In genomic region chr1:30041741-30042437, GRCh38 we compare ENCODE assay signal across 21 cellular contexts.
DNase-seq lines count a peak whose midpoint lies in the region; ATAC-seq and TF ChIP-seq lines count a peak whose summit lies in the region.
"Had no signal": no experiment of that assay in that cellular context is flagged by ENCODE, and none has a peak within 500 bp of the region (broad histone marks: within the 10 kb centered on the region; RNA-seq: fewer than 3 reads in every experiment).

No MANE protein-coding gene starts in this region.

- no peak overlapping the region for H2AFZ ChIP-seq in neuronal stem cell (ENCODE audit: low read length)

- intact Hi-C loops in colonic mucosa (cut with DNase I), result no loop called here
- intact Hi-C loops in vagina (cut with DNase I), result no loop called here
- intact Hi-C loops in gastrocnemius medialis (cut with DNase I; ENCODE audit: low total_unique reads), result no loop called here

- H2BK5ac ChIP-seq in neuronal stem cell (ENCODE audit: low read length), result no peak overlapping the region

- no peaks in the 10 kb centered on the region for H3K79me1 ChIP-seq in neuronal stem cell (ENCODE audit: low read depth, low read length)

- in situ Hi-C loops in gastrocnemius medialis (cut with MboI; ENCODE audit: low sequenced_read_pairs in 4 of 4), result no loop called here

- no peak for ATAC-seq in gastrocnemius medialis
- ATAC-seq: HCT116, PC-3 had no signal

- H2BK15ac ChIP-seq in neuronal stem cell (ENCODE audit: low read length), result no peak overlapping the region

- H2BK120ac ChIP-seq in neuronal stem cell (ENCODE audit: low read depth, low read length), result no peak overlapping the region

- H3K9me3 ChIP-seq in colonic mucosa (no peaks in the 10 kb centered on the region), neuronal stem cell (replicated peaks in 1 of 2; ENCODE audit: control insufficient read depth in 2 of 2, insufficient read depth in 1 of 2, low read depth in 1 of 2, low read length in 2 of 2) (peaks cover 0 to 2% of the 10 kb centered on the region in 2 donors), vagina (no peaks in the 10 kb centered on the region), tibial nerve (peaks cover 0 to 22% (median 0%) of the 10 kb centered on the region in 4 donors), gastrocnemius medialis (no peaks in the 10 kb centered on the region)

- DNase-seq in colonic mucosa, result peak; percentile 10
- no peak for DNase-seq in immature natural killer cell
- no peak for DNase-seq in neuronal stem cell (ENCODE audit: low spot score)
- peak; percentile 49 to 58 for DNase-seq in vagina (ENCODE audit: extremely low spot score in 2 of 2)
- no peak for DNase-seq in tibial nerve (ENCODE audit: low spot score in 2 of 2)
- no peak for DNase-seq in HuH-7.5 (ENCODE audit: low spot score)
- DNase-seq in gastrocnemius medialis, result no peak
- DNase-seq: C1 segment of cervical spinal cord; CD4-positive, alpha-beta memory T cell; COR-L47; NCI-H1048; NCI-H1417; NCI-H1694; NCI-H2029 treated with DMSO at 0.1 percent for 48 hours; NCI-H446 treated with DMSO at 0.1 percent for 48 hours; NCI-H526; NCI-H82; NK-92 treated with Interleukin-12 subunit alpha and Interleukin-12 subunit beta, amount 100 ng/mL, for 24 hours; PC-3 had no signal

- TF ChIP-seq CTCF in colonic mucosa (IDR thresholded peaks at IDR 0.05), result no peak
- no peak for TF ChIP-seq CTCF in vagina (IDR thresholded peaks at IDR 0.05)
- no peak for TF ChIP-seq CTCF in tibial nerve (IDR thresholded peaks at IDR 0.05)
- TF ChIP-seq CTCF in gastrocnemius medialis (IDR thresholded peaks at IDR 0.05 in 4 of 5, conservative IDR thresholded peaks at IDR 0.05 in 1 of 5), result no peak

- H3K4me3 Mint-ChIP-seq in immature natural killer cell, result peak overlapping the region; percentile 13 to 71 (median 26)
- H3K4me3 Mint-ChIP-seq: CD4-positive, alpha-beta memory T cell had no signal

- H3K4me3 ChIP-seq in colonic mucosa (no peak overlapping the region), neuronal stem cell (ENCODE audit: low read length in 2 of 2) (no peak overlapping the region), vagina (no peak overlapping the region), tibial nerve (no peak overlapping the region), gastrocnemius medialis (no peak overlapping the region)

- no peaks in the 10 kb centered on the region for H3K4me1 ChIP-seq in colonic mucosa
- H3K4me1 ChIP-seq in neuronal stem cell (ENCODE audit: control insufficient read depth in 2 of 2, insufficient read depth in 1 of 2, low read depth in 1 of 2, low read length in 2 of 2), result no peaks in the 10 kb centered on the region
- H3K4me1 ChIP-seq in vagina, result no peaks in the 10 kb centered on the region
- no peaks in the 10 kb centered on the region for H3K4me1 ChIP-seq in tibial nerve
- no peaks in the 10 kb centered on the region for H3K4me1 ChIP-seq in gastrocnemius medialis

- H3K4ac ChIP-seq in neuronal stem cell (ENCODE audit: low read length), result no peak overlapping the region

- no CpG with 5 or more reads among the region's 8 CpGs for WGBS in neuronal stem cell (ENCODE audit: extremely low coverage in 2 of 2, insufficient read length in 2 of 2, insufficient replicate concordance in 1 of 2), 2 donors
- WGBS in tibial nerve, 2 donors, result 86 to 94% methylated on average over 4 to 8 of the region's 8 CpGs

- TF ChIP-seq EP300 in tibial nerve (IDR thresholded peaks at IDR 0.05), result no peak

- H3K18ac ChIP-seq in neuronal stem cell (ENCODE audit: low read length), result peak overlapping the region; percentile 16

- no peak overlapping the region for H4K8ac ChIP-seq in neuronal stem cell (ENCODE audit: low read depth, low read length)

- no peak for TF ChIP-seq POLR2A in vagina (IDR thresholded peaks at IDR 0.05)
- TF ChIP-seq POLR2A in tibial nerve (IDR thresholded peaks at IDR 0.05), result no peak
- no peak for TF ChIP-seq POLR2A in gastrocnemius medialis (IDR thresholded peaks at IDR 0.05)

- H3K23ac ChIP-seq in neuronal stem cell (ENCODE audit: low read depth, low read length, poor library complexity), result no peak overlapping the region

- H3K4me1 Mint-ChIP-seq in immature natural killer cell, result peaks cover 35 to 40% of the 10 kb centered on the region in 2 donors

- H3K36me3 Mint-ChIP-seq in immature natural killer cell, result no peaks in the 10 kb centered on the region
- H3K36me3 Mint-ChIP-seq: CD4-positive, alpha-beta memory T cell had no signal

- H3K9ac ChIP-seq in colonic mucosa (ENCODE audit: low read depth in 2 of 2, low read length in 2 of 2) (no peak overlapping the region), neuronal stem cell (ENCODE audit: low read depth, low read length, poor library complexity) (peak overlapping the region; percentile 25)

- H3K9me3 Mint-ChIP-seq in immature natural killer cell, result no peaks in the 10 kb centered on the region
- H3K9me3 Mint-ChIP-seq: CD4-positive, alpha-beta memory T cell had no signal

- peaks cover 4 to 8% (median 7%) of the 10 kb centered on the region in 3 donors for H3K27me3 Mint-ChIP-seq in immature natural killer cell (ENCODE audit: low read depth in 3 of 3)

- no peaks in the 10 kb centered on the region for H3K36me3 ChIP-seq in colonic mucosa
- H3K36me3 ChIP-seq in neuronal stem cell (replicated peaks in 1 of 2; ENCODE audit: control insufficient read depth in 2 of 2, insufficient read depth in 2 of 2, low read length in 2 of 2), result no peaks in the 10 kb centered on the region
- H3K36me3 ChIP-seq in vagina, result no peaks in the 10 kb centered on the region
- no peaks in the 10 kb centered on the region for H3K36me3 ChIP-seq in tibial nerve
- no peaks in the 10 kb centered on the region for H3K36me3 ChIP-seq in gastrocnemius medialis

- H2BK12ac ChIP-seq in neuronal stem cell (ENCODE audit: low read length), result no peak overlapping the region

- no peak overlapping the region for H2AK5ac ChIP-seq in neuronal stem cell (ENCODE audit: low read depth, low read length)

- peak overlapping the region in 1 of 6 donors; percentile 35 for H3K27ac Mint-ChIP-seq in immature natural killer cell

- H3K27me3 ChIP-seq in colonic mucosa, result no peaks in the 10 kb centered on the region
- H3K27me3 ChIP-seq in neuronal stem cell (ENCODE audit: control insufficient read depth in 3 of 3, insufficient read depth in 3 of 3, low read depth in 1 of 3, low read length in 3 of 3), result no peaks in the 10 kb centered on the region
- H3K27me3 ChIP-seq in vagina, result no peaks in the 10 kb centered on the region
- no peaks in the 10 kb centered on the region for H3K27me3 ChIP-seq in tibial nerve
- H3K27me3 ChIP-seq in gastrocnemius medialis, result no peaks in the 10 kb centered on the region

- H4K91ac ChIP-seq in neuronal stem cell (ENCODE audit: low read depth, low read length, poor library complexity), result no peak overlapping the region

- no peak overlapping the region for H3K27ac ChIP-seq in colonic mucosa
- no peak overlapping the region for H3K27ac ChIP-seq in neuronal stem cell (replicated peaks; ENCODE audit: low read length)
- no peak overlapping the region for H3K27ac ChIP-seq in vagina
- no peak overlapping the region for H3K27ac ChIP-seq in tibial nerve
- no peak overlapping the region for H3K27ac ChIP-seq in gastrocnemius medialis
- H3K27ac ChIP-seq: HL-60 had no signal

- H3K14ac ChIP-seq in neuronal stem cell (ENCODE audit: low read length), result no peak overlapping the region

- no peak overlapping the region for H3K4me2 ChIP-seq in neuronal stem cell (ENCODE audit: insufficient read depth, low read length, poor library complexity, severe bottlenecking)

Comparison
In these comparisons a context has a peak if more than half of its experiments do, and no peak if none do; other contexts are left out.
1. DNase-seq: peak in colonic mucosa (single experiment) and vagina (2 of 2); none in immature natural killer cell (0 of 3), neuronal stem cell (single experiment), tibial nerve (0 of 2), HuH-7.5 (single experiment) and gastrocnemius medialis (0 of 2).